14 cellular contexts compared by ENCODE assay signal in genomic region chrX:141589408-141589807, GRCh38. TPM values are rescaled to one million over a fixed set of nuclear protein-coding genes. Genes with fewer than 3 reads are reported as not detected.
"Had no signal": no experiment of that assay in that cellular context is flagged by ENCODE, and none has a peak within 500 bp of the region (broad histone marks: within the 10 kb centered on the region; RNA-seq: fewer than 3 reads in every experiment).

SPANXA2 (plus strand) TSS chrX:141589708; CDS start chrX:141589768, 60 bp downstream.

RNA-seq across cellular contexts. Expression of gene SPANXA2, which starts in this region (rescaled TPM):
- total RNA-seq: stomach, subcutaneous adipose tissue, suprapubic skin, temporal lobe, thyroid gland, tibial nerve, transverse colon, upper lobe of left lung, upper lobe of right lung, ureter, urinary bladder, uterus, vagina had no signal
- polyA plus RNA-seq: stomach, thymus, urinary bladder had no signal
